ENCODE assay signal across 8 cellular contexts in genomic region chr7:27097686-27098492, GRCh38. TPM values are rescaled to one million over a fixed set of nuclear protein-coding genes. Genes with fewer than 3 reads are reported as not detected.
DNase-seq lines count a peak whose midpoint lies in the region; ATAC-seq, FAIRE-seq and TF ChIP-seq lines count a peak whose summit lies in the region.

No MANE protein-coding gene starts in this region.

- H3K9me3 ChIP-seq in HCT116 (ENCODE audit: control insufficient read depth in 1 of 2, insufficient read depth in 1 of 2, low read depth in 1 of 2, low read length in 2 of 2) (no peaks in the 10 kb centered on the region), iPS-18c (ENCODE audit: control insufficient read depth, insufficient read depth, low read length) (peaks cover 2% of the 10 kb centered on the region), small intestine (ENCODE audit: control insufficient read depth, low read depth) (no peaks in the 10 kb centered on the region)

- no peak overlapping the region for H3K27ac Mint-ChIP-seq in activated CD8-positive, alpha-beta T cell treated with anti-CD3 and anti-CD28 coated beads for 36 hours

- peak overlapping the region; percentile 79 for H3K4me2 ChIP-seq in HCT116 (ENCODE audit: low read length)

- H3K27ac ChIP-seq in HCT116 (ENCODE audit: low read depth, low read length) (no peak overlapping the region), small intestine (ENCODE audit: low read depth in 1 of 2, low read length in 1 of 2) (peak overlapping the region; percentile 27 to 82)

- H3K36me3 Mint-ChIP-seq in activated CD8-positive, alpha-beta T cell treated with anti-CD3 and anti-CD28 coated beads for 36 hours (ENCODE audit: low read depth): peaks cover 4% of the 10 kb centered on the region

- no peak for DNase-seq in HCT116 (ENCODE audit: low read depth, low spot score)
- DNase-seq in activated CD8-positive, alpha-beta T cell treated with anti-CD3 and anti-CD28 coated beads for 36 hours: no peak
- DNase-seq in small intestine: no peak
- DNase-seq in MV-4-11 (lab: John Stamatoyannopoulos, UW): no peak
- DNase-seq in NCI-H146 treated with DMSO at 0.1 percent for 48 hours (lab: John Stamatoyannopoulos, UW; ENCODE audit: unreplicated experiment): no peak

- TF ChIP-seq RAD21 in HCT116 (IDR thresholded peaks at IDR 0.05; ENCODE audit: low read depth): no peak

- peak overlapping the region; percentile 77 for H3K4me3 Mint-ChIP-seq in activated CD8-positive, alpha-beta T cell treated with anti-CD3 and anti-CD28 coated beads for 36 hours

- no peak for FAIRE-seq in small intestine (lab: Jason Lieb, UNC)

- ATAC-seq in HCT116: no peak
- ATAC-seq in activated CD8-positive, alpha-beta T cell treated with anti-CD3 and anti-CD28 coated beads for 36 hours: no peak
- ATAC-seq in GM18870 (IDR thresholded peaks at IDR 0.05; ENCODE audit: unreplicated experiment): no peak
- ATAC-seq in GM18517 (IDR thresholded peaks at IDR 0.05; ENCODE audit: unreplicated experiment): no peak

- H3K36me3 ChIP-seq in HCT116 (ENCODE audit: control insufficient read depth in 1 of 2, insufficient read depth in 2 of 2, low read length in 2 of 2) (no peaks in the 10 kb centered on the region), small intestine (ENCODE audit: control insufficient read depth in 2 of 2, insufficient read depth in 2 of 2, low read length in 2 of 2) (no peaks in the 10 kb centered on the region)

- 21 to 26% (median 25%) methylated on average over 25 to 26 of the region's 26 CpGs for WGBS in small intestine, 3 donors

- H3K4me1 Mint-ChIP-seq in activated CD8-positive, alpha-beta T cell treated with anti-CD3 and anti-CD28 coated beads for 36 hours (ENCODE audit: low read depth): peaks cover 25% of the 10 kb centered on the region

- CTCF ChIA-PET in HCT116 (lab: Charles Lee): no interaction called here
- CTCF ChIA-PET in activated CD8-positive, alpha-beta T cell treated with anti-CD3 and anti-CD28 coated beads for 36 hours (lab: Charles Lee): interaction anchor here (1.4 to 2.4 kb wide), 2 partner anchors 53 to 63 kb away, joined by 5 to 9 read pairs; no protein-coding TSS in a partner anchor

- H3K4me1 ChIP-seq in HCT116 (ENCODE audit: control insufficient read depth in 1 of 2, insufficient read depth in 2 of 2, low read length in 2 of 2): peaks cover 10 to 19% of the 10 kb centered on the region in 2 experiments; a peak in 3 of 4 replicates
- H3K4me1 ChIP-seq in small intestine (ENCODE audit: control insufficient read depth in 2 of 2, insufficient read depth in 1 of 2, low read depth in 1 of 2, low read length in 1 of 2): peaks cover 2% of the 10 kb centered on the region in 2 donors

- H3K79me2 ChIP-seq in HCT116 (ENCODE audit: insufficient read depth, low read length): peaks cover 25% of the 10 kb centered on the region

- TF ChIP-seq POLR2A in HCT116 (IDR thresholded peaks at IDR 0.05; ENCODE audit: borderline replicate concordance, extremely low read depth, insufficient read depth, insufficient read length): no peak

- peaks cover 50% of the 10 kb centered on the region for H3K27me3 Mint-ChIP-seq in activated CD8-positive, alpha-beta T cell treated with anti-CD3 and anti-CD28 coated beads for 36 hours

- H4K20me1 ChIP-seq in HCT116 (ENCODE audit: insufficient read depth): no peaks in the 10 kb centered on the region

- H3K9me3 Mint-ChIP-seq in activated CD8-positive, alpha-beta T cell treated with anti-CD3 and anti-CD28 coated beads for 36 hours: no peaks in the 10 kb centered on the region

- no peak for TF ChIP-seq CTCF in HCT116 (IDR thresholded peaks at IDR 0.05 in 2 of 3, conservative IDR thresholded peaks at IDR 0.05 in 1 of 3; ENCODE audit: borderline replicate concordance in 1 of 3, insufficient read depth in 1 of 3, low read depth in 2 of 3, low read length in 2 of 3)
- no peak for TF ChIP-seq CTCF in activated CD8-positive, alpha-beta T cell treated with anti-CD3 and anti-CD28 coated beads for 36 hours (IDR thresholded peaks at IDR 0.05)

- BruUV-seq in HCT116 (replicated peaks; lab: Mats Ljungman, UMichigan): no TSS peak

- no peak overlapping the region for H2AFZ ChIP-seq in HCT116 (ENCODE audit: low read depth, low read length, poor library complexity, severe bottlenecking)

- H3K27me3 ChIP-seq in HCT116 (ENCODE audit: insufficient read depth, low read length): no peaks in the 10 kb centered on the region
- H3K27me3 ChIP-seq in small intestine (ENCODE audit: control insufficient read depth in 2 of 2, insufficient read depth in 2 of 2, low read length in 2 of 2): peaks cover 7 to 13% of the 10 kb centered on the region in 2 donors

- peak overlapping the region; percentile 74 to 86 for H3K4me3 ChIP-seq in HCT116 (replicated peaks in 1 of 2; ENCODE audit: low read depth in 1 of 2, low read length in 2 of 2)
- H3K4me3 ChIP-seq in iPS-18c (ENCODE audit: insufficient read depth, low read depth, low read length): peak overlapping the region; percentile 28; the same call in 1 of the 2 replicates
- H3K4me3 ChIP-seq in small intestine (ENCODE audit: low read depth in 1 of 2, low read length in 2 of 2): peak overlapping the region; percentile 0 to 36

- intact Hi-C loops in HCT116 (cut with micrococcal nuclease): no loop called here
- intact Hi-C loops in activated CD8-positive, alpha-beta T cell treated with anti-CD3 and anti-CD28 coated beads for 36 hours (cut with micrococcal nuclease): no loop called here

- POLR2A ChIA-PET in HCT116 (lab: Charles Lee): interaction anchor here (1.4 to 1.6 kb wide), 2 partner anchors 14 to 16 kb away, joined by 3 to 6 read pairs; no protein-coding TSS in a partner anchor
- POLR2A ChIA-PET in activated CD8-positive, alpha-beta T cell treated with anti-CD3 and anti-CD28 coated beads for 36 hours (lab: Charles Lee): interaction anchor here (1.0 to 1.3 kb wide), 2 partner anchors 59 to 63 kb away, joined by 3 to 5 read pairs; partner anchors contain the start of gene HOXA7

- RAD21 ChIA-PET in HCT116 (lab: Charles Lee; ENCODE audit: low non-redundant PET in 1 of 2, low total read pairs in 2 of 2, uncharacterized antibody in 2 of 2, unreplicated experiment in 2 of 2): no interaction called here

- H3K9ac ChIP-seq in HCT116 (ENCODE audit: low read length): peak overlapping the region; percentile 76

- no peaks in the 10 kb centered on the region for H3K9me2 ChIP-seq in HCT116 (ENCODE audit: insufficient read depth)

TF ChIP-seq in HCT116, 20 proteins besides CTCF, POLR2A, EP300 and RAD21:
- TF ChIP-seq REST (IDR thresholded peaks at IDR 0.05; ENCODE audit: low read depth) (no peak), SRF (IDR thresholded peaks at IDR 0.05; ENCODE audit: low read depth) (no peak), EZH2phosphoT487 (IDR thresholded peaks at IDR 0.05; ENCODE audit: borderline replicate concordance) (no peak)

RNA-seq across cellular contexts. Expression of gene HOXA1, which starts 2.1 kb away (rescaled TPM):
- 2.8 TPM for total RNA-seq in HCT116 (2021; ENCODE audit: unreplicated experiment)
- 1.1 and 1.5 TPM in 2 replicates for polyA plus RNA-seq in HCT116 (2012)
- total RNA-seq in activated CD8-positive, alpha-beta T cell treated with anti-CD3 and anti-CD28 coated beads for 36 hours: under 1 TPM; 0.25 TPM
- polyA plus RNA-seq in small intestine: under 1 TPM in 2 of 3 donors, not detected in 1; 0.49 to 0.81 TPM

RNA-seq across cellular contexts. Expression of gene HOXA2, which starts 4.6 kb away (rescaled TPM):
- total RNA-seq in HCT116 (2021; ENCODE audit: unreplicated experiment): 0.57 TPM
- 0.26 and 0.31 TPM in 2 replicates for polyA plus RNA-seq in HCT116 (2012)
- not detected for total RNA-seq in activated CD8-positive, alpha-beta T cell treated with anti-CD3 and anti-CD28 coated beads for 36 hours
- polyA plus RNA-seq in small intestine: under 1 TPM in 1 of 3 donors, not detected in 2; 0.97 TPM

RNA-seq across cellular contexts. Expression of gene HOXA4, which starts 32.7 kb away (rescaled TPM):
- total RNA-seq in HCT116 (2021; ENCODE audit: unreplicated experiment): 2.0 TPM
- polyA plus RNA-seq in HCT116 (2012): 1.5 and 1.8 TPM in 2 replicates
- under 1 TPM in 1 of 2 experiments, not detected in 1; 0.25 TPM for total RNA-seq in activated CD8-positive, alpha-beta T cell treated with anti-CD3 and anti-CD28 coated beads for 36 hours
- polyA plus RNA-seq in small intestine: 1 to 10 TPM in 2 of 3 donors, not detected in 1; 2.4 to 7.9 TPM

RNA-seq across cellular contexts. Expression of gene HOXA5, which starts 45.6 kb away (rescaled TPM):
- 6.7 TPM for total RNA-seq in HCT116 (2021; ENCODE audit: unreplicated experiment)
- polyA plus RNA-seq in HCT116 (2012): 3.2 and 7.2 TPM in 2 replicates
- total RNA-seq in activated CD8-positive, alpha-beta T cell treated with anti-CD3 and anti-CD28 coated beads for 36 hours: not detected
- 1 to 10 TPM in 2 of 3 donors, under 1 TPM in 1; 0.45 to 7.7 (median 2.4) TPM for polyA plus RNA-seq in small intestine

RNA-seq across cellular contexts. Expression of gene HOXA6, which starts 49.7 kb away (rescaled TPM):
- 12.7 TPM for total RNA-seq in HCT116 (2021; ENCODE audit: unreplicated experiment)
- polyA plus RNA-seq in HCT116 (2012): 3.9 and 4.9 TPM in 2 replicates
- total RNA-seq in activated CD8-positive, alpha-beta T cell treated with anti-CD3 and anti-CD28 coated beads for 36 hours: not detected
- polyA plus RNA-seq in small intestine: under 1 TPM in 2 of 3 donors, not detected in 1; 0.46 to 0.81 TPM

Comparison
In these comparisons a context has a peak if more than half of its experiments do, and no peak if none do; other contexts are left out.
1. H3K4me3 ChIP-seq: peak in every context shown above with its lines; median percentile 80 in HCT116; 28 in iPS-18c; 18 in small intestine.